Comparison of ENCODE assay signal across 34 cellular contexts in genomic region chr2:190856985-190857384, GRCh38. TPM values are rescaled to one million over a fixed set of nuclear protein-coding genes. Genes with fewer than 3 reads are reported as not detected.
DNase-seq lines count a peak whose midpoint lies in the region; ATAC-seq and TF ChIP-seq lines count a peak whose summit lies in the region.
"Had no signal": no experiment of that assay in that cellular context is flagged by ENCODE, and none has a peak within 500 bp of the region (broad histone marks: within the 10 kb centered on the region; RNA-seq: fewer than 3 reads in every experiment).

No MANE protein-coding gene starts in this region.

- peak; percentile 38 for DNase-seq in NCI-H748 (lab: John Stamatoyannopoulos, UW; ENCODE audit: unreplicated experiment)
- no peak for DNase-seq in NCI-H748 treated with DMSO at 0.1 percent for 48 hours (lab: John Stamatoyannopoulos, UW)
- DNase-seq in NB4 (ENCODE audit: low read depth) = peak; percentile 37
- no peak for DNase-seq in trophoblast cell
- DNase-seq in DMS53 treated with DMSO at 0.1 percent for 48 hours (lab: John Stamatoyannopoulos, UW; ENCODE audit: unreplicated experiment) = no peak
- DNase-seq: activated CD4-positive, CD25-positive, alpha-beta regulatory T cell; activated gamma-delta T cell treated with Interleukin-2 at 50 U/mL for 16 hours; activated naive CD8-positive, alpha-beta T cell treated with anti-CD3 and anti-CD28 coated beads, Interleukin-2, amount 10 ng/mL, durations not matched to agents 7 days and 5 days; activated T-cell treated with anti-CD3 and anti-CD28 coated beads, Interleukin-2, amount 50 U/mL, for 24 hours; aorta; CD4-positive, CD25-positive, alpha-beta regulatory T cell; colonic mucosa; effector CD8-positive, alpha-beta T cell; GOT3; NCI-H1105 treated with DMSO at 0.1 percent for 48 hours; NCI-H2081 treated with DMSO at 0.1 percent for 48 hours; NCI-H345; NCI-H69; nephron progenitor cell; pancreas; RPMI8226; SJCRH30; stimulated activated CD4-positive, alpha-beta T cell treated with anti-CD3 and anti-CD28 coated beads, Interleukin-1b, Interleukin-23, amount 100 ng/mL, for 48 hours; stimulated activated naive CD4-positive, alpha-beta T cell treated with Interleukin-2 at 50 U/mL for 16 hours; T1000; upper lobe of right lung had no signal

- H3K79me1 ChIP-seq in trophoblast cell (ENCODE audit: low read length) = peaks cover 18% of the 10 kb centered on the region

- H3K27me3 ChIP-seq in trophoblast cell (ENCODE audit: insufficient read depth, low read length) = no peaks in the 10 kb centered on the region
- H3K27me3 ChIP-seq: cardiac muscle cell, colonic mucosa, pancreas, right atrium auricular region, SJCRH30, suprapubic skin, upper lobe of right lung had no signal

- H3K4me3 ChIP-seq in NB4 (ENCODE audit: low read depth, low read length) = no peak overlapping the region
- H3K4me3 ChIP-seq in trophoblast cell (ENCODE audit: low read depth, low read length) = no peak overlapping the region
- H3K4me3 ChIP-seq: cardiac muscle cell, colonic mucosa, pancreas, right atrium auricular region, SJCRH30, smooth muscle cell, suprapubic skin, upper lobe of right lung had no signal

- H3K14ac ChIP-seq in trophoblast cell (ENCODE audit: low read length) = no peak overlapping the region

- no peak overlapping the region for H3K4ac ChIP-seq in trophoblast cell (ENCODE audit: low read depth, low read length)

- H2BK12ac ChIP-seq in trophoblast cell (ENCODE audit: low read length) = no peak overlapping the region

- peak; percentile 14 for ATAC-seq in activated T-helper 17 cell treated with anti-CD3 and anti-CD28 coated beads, Interleukin-2, amount 50 U/mL, for 72 hours (replicated peaks)
- ATAC-seq in GM18520 (IDR thresholded peaks at IDR 0.05; ENCODE audit: unreplicated experiment) (no peak), HG03025 (IDR thresholded peaks at IDR 0.05; ENCODE audit: low FRiP score, unreplicated experiment) (no peak)
- ATAC-seq: pancreas, upper lobe of right lung had no signal

- H2AFZ ChIP-seq in trophoblast cell (ENCODE audit: insufficient read depth, low read length, poor library complexity) = no peak overlapping the region

- no peaks in the 10 kb centered on the region for H3K36me3 ChIP-seq in trophoblast cell (ENCODE audit: control insufficient read depth in 1 of 2, insufficient read depth in 2 of 2, low read length in 2 of 2)
- H3K36me3 ChIP-seq: cardiac muscle cell, colonic mucosa, pancreas, right atrium auricular region, SJCRH30, suprapubic skin, upper lobe of right lung had no signal

- no peak overlapping the region for H3K4me3 Mint-ChIP-seq in activated T-helper 17 cell treated with anti-CD3 and anti-CD28 coated beads, Interleukin-2, amount 50 U/mL, for 72 hours
- H3K4me3 Mint-ChIP-seq: activated naive CD8-positive, alpha-beta T cell treated with anti-CD3 and anti-CD28 coated beads, Interleukin-2, amount 10 ng/mL, durations not matched to agents 7 days and 5 days; activated T-cell treated with anti-CD3 and anti-CD28 coated beads, Interleukin-2, amount 50 U/mL, for 24 hours; CD4-positive, CD25-positive, alpha-beta regulatory T cell; nephron progenitor cell had no signal

- H2BK5ac ChIP-seq in trophoblast cell (ENCODE audit: low read depth, low read length, poor library complexity) = no peak overlapping the region

- no peak overlapping the region for H3K18ac ChIP-seq in trophoblast cell (ENCODE audit: low read length)

- TF ChIP-seq CTCF in NB4 (IDR thresholded peaks at IDR 0.05; ENCODE audit: low read depth, low read length) = no peak

- H3K9ac ChIP-seq in trophoblast cell (ENCODE audit: low read length) = no peak overlapping the region

- H3K4me1 ChIP-seq in trophoblast cell (ENCODE audit: control insufficient read depth in 1 of 2, insufficient read depth in 2 of 2, low read length in 2 of 2) = peaks cover 9 to 15% of the 10 kb centered on the region in 2 experiments

- no peak overlapping the region for H3K23ac ChIP-seq in trophoblast cell (ENCODE audit: low read length)

- peaks cover 3% of the 10 kb centered on the region for H3K4me1 Mint-ChIP-seq in activated T-helper 17 cell treated with anti-CD3 and anti-CD28 coated beads, Interleukin-2, amount 50 U/mL, for 72 hours
- H3K4me1 Mint-ChIP-seq: activated naive CD8-positive, alpha-beta T cell treated with anti-CD3 and anti-CD28 coated beads, Interleukin-2, amount 10 ng/mL, durations not matched to agents 7 days and 5 days; CD4-positive, CD25-positive, alpha-beta regulatory T cell; nephron progenitor cell had no signal

- no peak overlapping the region for H4K8ac ChIP-seq in trophoblast cell (ENCODE audit: low read depth, low read length)

- WGBS in trophoblast cell (ENCODE audit: extremely low coverage, insufficient coverage, insufficient read length) = no CpG with 5 or more reads among the region's 1 CpG

- peaks cover 1% of the 10 kb centered on the region for H3K79me2 ChIP-seq in trophoblast cell (ENCODE audit: control insufficient read depth, insufficient read depth, low read length, poor library complexity)

- H3K9me3 ChIP-seq in trophoblast cell (ENCODE audit: insufficient read depth, low read depth, low read length) = no peaks in the 10 kb centered on the region
- H3K9me3 ChIP-seq: colonic mucosa, pancreas, right atrium auricular region, SJCRH30, suprapubic skin, upper lobe of right lung had no signal

- H4K91ac ChIP-seq in trophoblast cell (ENCODE audit: low read depth, low read length) = peak overlapping the region; percentile 45

- no peak overlapping the region for H3K4me2 ChIP-seq in trophoblast cell (ENCODE audit: low read length)
- H3K4me2 ChIP-seq: smooth muscle cell had no signal

- H3K27me3 Mint-ChIP-seq in activated T-helper 17 cell treated with anti-CD3 and anti-CD28 coated beads, Interleukin-2, amount 50 U/mL, for 72 hours = no peaks in the 10 kb centered on the region
- H3K27me3 Mint-ChIP-seq: activated T-cell treated with anti-CD3 and anti-CD28 coated beads, Interleukin-2, amount 50 U/mL, for 24 hours; CD4-positive, CD25-positive, alpha-beta regulatory T cell had no signal

- no peak overlapping the region for H3K27ac Mint-ChIP-seq in activated T-helper 17 cell treated with anti-CD3 and anti-CD28 coated beads, Interleukin-2, amount 50 U/mL, for 72 hours
- H3K27ac Mint-ChIP-seq: activated naive CD8-positive, alpha-beta T cell treated with anti-CD3 and anti-CD28 coated beads, Interleukin-2, amount 10 ng/mL, durations not matched to agents 7 days and 5 days; activated T-cell treated with anti-CD3 and anti-CD28 coated beads, Interleukin-2, amount 50 U/mL, for 24 hours; CD4-positive, CD25-positive, alpha-beta regulatory T cell; nephron progenitor cell had no signal

- H4K12ac ChIP-seq in trophoblast cell (ENCODE audit: low read depth, low read length) = no peak overlapping the region

- no peak overlapping the region for H3K27ac ChIP-seq in trophoblast cell (ENCODE audit: low read depth, low read length)
- H3K27ac ChIP-seq: cardiac muscle cell, colonic mucosa, epithelial cell of prostate, pancreas, right atrium auricular region, SJCRH30, suprapubic skin, upper lobe of right lung had no signal

- no peaks in the 10 kb centered on the region for H3K36me3 Mint-ChIP-seq in activated T-helper 17 cell treated with anti-CD3 and anti-CD28 coated beads, Interleukin-2, amount 50 U/mL, for 72 hours (ENCODE audit: low read depth)

- no peak for TF ChIP-seq POLR2A in NB4 (IDR thresholded peaks at IDR 0.05; ENCODE audit: extremely low read depth, insufficient read length)

- H2AK5ac ChIP-seq in trophoblast cell (ENCODE audit: low read length) = no peak overlapping the region

- H3K9me3 Mint-ChIP-seq in activated T-helper 17 cell treated with anti-CD3 and anti-CD28 coated beads, Interleukin-2, amount 50 U/mL, for 72 hours = no peaks in the 10 kb centered on the region

- peak overlapping the region; percentile 37 for H2BK120ac ChIP-seq in trophoblast cell (ENCODE audit: insufficient read depth, low read length, poor library complexity)

RNA-seq across cellular contexts. Expression of gene GLS, which starts 23.6 kb away (rescaled TPM):
- total RNA-seq in activated T-helper 17 cell treated with anti-CD3 and anti-CD28 coated beads, Interleukin-2, amount 50 U/mL, for 72 hours = 100 to 1,000 TPM; 280 to 311 TPM
- 54.9 and 60.3 TPM in 2 replicates for polyA plus RNA-seq in trophoblast cell (2013)

Comparison
In these comparisons a context has a peak if more than half of its experiments do, and no peak if none do; other contexts are left out.
1. DNase-seq: peak in NCI-H748 (single experiment) and NB4 (single experiment); none in NCI-H748 treated with DMSO at 0.1 percent for 48 hours (single experiment), trophoblast cell (0 of 2) and DMS53 treated with DMSO at 0.1 percent for 48 hours (single experiment).